ENCODE assay signal across 8 cellular contexts in genomic region chr1:54051936-54052469, GRCh38. TPM values are rescaled to one million over a fixed set of nuclear protein-coding genes. Genes with fewer than 3 reads are reported as not detected.
DNase-seq lines count a peak whose midpoint lies in the region; ATAC-seq, FAIRE-seq and TF ChIP-seq lines count a peak whose summit lies in the region.

No MANE protein-coding gene starts in this region.

- H3K27ac ChIP-seq in KOPT-K1 (ENCODE audit: low read depth, low read length, poor library complexity, severe bottlenecking) (peak overlapping the region; percentile 84), mesodermal cell (ENCODE audit: low read depth, low read length, severe bottlenecking) (peak overlapping the region; percentile 96)

- TF ChIP-seq CTCF in AG09309 (IDR thresholded peaks at IDR 0.05; ENCODE audit: control insufficient read depth, insufficient read depth, low read depth, low read length, missing control alignments) (no peak), bronchial epithelial cell (IDR thresholded peaks at IDR 0.05; ENCODE audit: insufficient read depth, low read length, severe bottlenecking) (no peak)

- peaks cover 37 to 45% of the 10 kb centered on the region in 2 donors for H3K4me1 Mint-ChIP-seq in immature natural killer cell
- H3K4me1 Mint-ChIP-seq in stimulated activated effector memory CD8-positive, alpha-beta T cell treated with anti-CD3 and anti-CD28 coated beads, Interleukin-12 subunit alpha, Interleukin-12 subunit beta, amount 100 ng/mL, for 72 hours, result peaks cover 24% of the 10 kb centered on the region
- peaks cover 27% of the 10 kb centered on the region for H3K4me1 Mint-ChIP-seq in stimulated activated memory B cell treated with anti-CD40 and anti-IgM and Interleukin-4, amounts not matched to agents 10 μg/mL and 1 μg/mL and 100 μg/mL, for 72 hours

- H3K9me3 ChIP-seq in KOPT-K1 (ENCODE audit: insufficient read depth, low read length, poor library complexity, severe bottlenecking), result no peaks in the 10 kb centered on the region
- H3K9me3 ChIP-seq in mesodermal cell (ENCODE audit: control insufficient read depth, low read length), result no peaks in the 10 kb centered on the region

- H3K36me3 Mint-ChIP-seq in immature natural killer cell, result peaks cover 0 to 4% (median 3%) of the 10 kb centered on the region in 3 donors
- peaks cover 15% of the 10 kb centered on the region for H3K36me3 Mint-ChIP-seq in stimulated activated effector memory CD8-positive, alpha-beta T cell treated with anti-CD3 and anti-CD28 coated beads, Interleukin-12 subunit alpha, Interleukin-12 subunit beta, amount 100 ng/mL, for 72 hours
- H3K36me3 Mint-ChIP-seq in stimulated activated memory B cell treated with anti-CD40 and anti-IgM and Interleukin-4, amounts not matched to agents 10 μg/mL and 1 μg/mL and 100 μg/mL, for 72 hours, result peaks cover 9% of the 10 kb centered on the region

- no peak for FAIRE-seq in bronchial epithelial cell (lab: Jason Lieb, UNC)

- H3K4me1 ChIP-seq in mesodermal cell (ENCODE audit: control insufficient read depth, insufficient read depth, low read length, poor library complexity, severe bottlenecking), result peaks cover 18% of the 10 kb centered on the region

- H3K36me3 ChIP-seq in KOPT-K1 (ENCODE audit: insufficient read depth, low read length), result no peaks in the 10 kb centered on the region
- H3K36me3 ChIP-seq in bronchial epithelial cell (ENCODE audit: control insufficient read depth, insufficient read depth, low read length), result no peaks in the 10 kb centered on the region
- peaks cover 3% of the 10 kb centered on the region for H3K36me3 ChIP-seq in mesodermal cell (ENCODE audit: control insufficient read depth, insufficient read depth, low read length)

- no peak for ATAC-seq in stimulated activated effector memory CD8-positive, alpha-beta T cell treated with anti-CD3 and anti-CD28 coated beads, Interleukin-12 subunit alpha, Interleukin-12 subunit beta, amount 100 ng/mL, for 72 hours
- no peak for ATAC-seq in stimulated activated memory B cell treated with anti-CD40 and anti-IgM and Interleukin-4, amounts not matched to agents 10 μg/mL and 1 μg/mL and 100 μg/mL, for 72 hours

- no peaks in the 10 kb centered on the region for H3K27me3 ChIP-seq in bronchial epithelial cell (ENCODE audit: control insufficient read depth, insufficient read depth, low read length)

- H3K4me3 ChIP-seq in AG09309 (ENCODE audit: control insufficient read depth, low read depth, low read length) (peak overlapping the region; percentile 70), bronchial epithelial cell (ENCODE audit: low read depth, low read length) (peak overlapping the region; percentile 89), mesodermal cell (ENCODE audit: extremely low read depth, insufficient read depth, low read length, poor library complexity, severe bottlenecking) (peak overlapping the region; percentile 91)

- no peak overlapping the region for H3K4me3 Mint-ChIP-seq in immature natural killer cell
- H3K4me3 Mint-ChIP-seq in stimulated activated effector memory CD8-positive, alpha-beta T cell treated with anti-CD3 and anti-CD28 coated beads, Interleukin-12 subunit alpha, Interleukin-12 subunit beta, amount 100 ng/mL, for 72 hours, result no peak overlapping the region
- H3K4me3 Mint-ChIP-seq in stimulated activated memory B cell treated with anti-CD40 and anti-IgM and Interleukin-4, amounts not matched to agents 10 μg/mL and 1 μg/mL and 100 μg/mL, for 72 hours, result no peak overlapping the region

- DNase-seq in AG09309 (ENCODE audit: low read depth) (no peak), bronchial epithelial cell (ENCODE audit: low read depth) (peak; percentile 18), immature natural killer cell (no peak), islet precursor cell (no peak)
- DNase-seq in stimulated activated effector memory CD8-positive, alpha-beta T cell treated with anti-CD3 and anti-CD28 coated beads, Interleukin-12 subunit alpha, Interleukin-12 subunit beta, amount 100 ng/mL, for 72 hours (ENCODE audit: low spot score in 2 of 2), result no peak

- no peak overlapping the region for H3K27ac Mint-ChIP-seq in immature natural killer cell
- no peak overlapping the region for H3K27ac Mint-ChIP-seq in stimulated activated effector memory CD8-positive, alpha-beta T cell treated with anti-CD3 and anti-CD28 coated beads, Interleukin-12 subunit alpha, Interleukin-12 subunit beta, amount 100 ng/mL, for 72 hours
- H3K27ac Mint-ChIP-seq in stimulated activated memory B cell treated with anti-CD40 and anti-IgM and Interleukin-4, amounts not matched to agents 10 μg/mL and 1 μg/mL and 100 μg/mL, for 72 hours, result no peak overlapping the region

- H3K27me3 Mint-ChIP-seq in immature natural killer cell (ENCODE audit: low read depth in 3 of 3), result no peaks in the 10 kb centered on the region
- H3K27me3 Mint-ChIP-seq in stimulated activated memory B cell treated with anti-CD40 and anti-IgM and Interleukin-4, amounts not matched to agents 10 μg/mL and 1 μg/mL and 100 μg/mL, for 72 hours, result no peaks in the 10 kb centered on the region

- no peaks in the 10 kb centered on the region for H3K9me3 Mint-ChIP-seq in immature natural killer cell
- no peaks in the 10 kb centered on the region for H3K9me3 Mint-ChIP-seq in stimulated activated effector memory CD8-positive, alpha-beta T cell treated with anti-CD3 and anti-CD28 coated beads, Interleukin-12 subunit alpha, Interleukin-12 subunit beta, amount 100 ng/mL, for 72 hours
- no peaks in the 10 kb centered on the region for H3K9me3 Mint-ChIP-seq in stimulated activated memory B cell treated with anti-CD40 and anti-IgM and Interleukin-4, amounts not matched to agents 10 μg/mL and 1 μg/mL and 100 μg/mL, for 72 hours

- whole genome bisulfite sequencing in mesodermal cell (ENCODE audit: insufficient coverage in 2 of 2), 2 experiments, result 11 to 15% methylated on average over 5 to 7 of the region's 9 CpGs

RNA-seq across cellular contexts. Expression of gene TMEM59, which starts 1.0 kb away (rescaled TPM):
- total RNA-seq in bronchial epithelial cell, result 191 and 315 TPM in 2 replicates
- polyA plus RNA-seq in mesodermal cell (2013, experiment 1 of 2), result 256 TPM
- polyA plus RNA-seq in mesodermal cell (2013, experiment 2 of 2), result 261 TPM
- polyA plus RNA-seq in immature natural killer cell, result 100 to 1,000 TPM; 633 to 969 (median 938) TPM

RNA-seq across cellular contexts. Expression of gene TCEANC2, which starts 1.4 kb away (rescaled TPM):
- 2.4 and 3.6 TPM in 2 replicates for total RNA-seq in bronchial epithelial cell
- polyA plus RNA-seq in mesodermal cell (2013, experiment 1 of 2), result 5.4 TPM
- 4.1 TPM for polyA plus RNA-seq in mesodermal cell (2013, experiment 2 of 2)
- 1 to 10 TPM; 3.3 to 6.3 (median 3.9) TPM for polyA plus RNA-seq in immature natural killer cell

RNA-seq across cellular contexts. Expression of gene LDLRAD1, which starts 34.0 kb away (rescaled TPM):
- total RNA-seq in bronchial epithelial cell, result 0.26 and 0.90 TPM in 2 replicates
- polyA plus RNA-seq in mesodermal cell (2013, experiment 1 of 2), result not detected
- not detected for polyA plus RNA-seq in mesodermal cell (2013, experiment 2 of 2)
- polyA plus RNA-seq in immature natural killer cell, result not detected
